18 cellular contexts compared by ENCODE assay signal in genomic region chr6:10603265-10603664, GRCh38.
"Had no signal": no experiment of that assay in that cellular context is flagged by ENCODE, and none has a peak within 500 bp of the region (broad histone marks: within the 10 kb centered on the region; RNA-seq: fewer than 3 reads in every experiment).

No MANE protein-coding gene starts in this region.

- H3K9me3 ChIP-seq: colonic mucosa, gastroesophageal sphincter, prostate gland, right lobe of liver, suprapubic skin, thyroid gland, vagina had no signal

- H3K4me3 Mint-ChIP-seq: natural killer cell treated with Interleukin-12 subunit alpha and Interleukin-12 subunit beta and Interleukin-15 and Interleukin-18, amount 100 ng/mL, for 72 hours; stimulated activated effector memory CD8-positive, alpha-beta T cell treated with anti-CD3 and anti-CD28 coated beads, Interleukin-12 subunit alpha, Interleukin-12 subunit beta, amount 100 ng/mL, for 72 hours; type B pancreatic cell had no signal

- H3K9me3 Mint-ChIP-seq: natural killer cell treated with Interleukin-12 subunit alpha and Interleukin-12 subunit beta and Interleukin-15 and Interleukin-18, amount 100 ng/mL, for 72 hours; stimulated activated effector memory CD8-positive, alpha-beta T cell treated with anti-CD3 and anti-CD28 coated beads, Interleukin-12 subunit alpha, Interleukin-12 subunit beta, amount 100 ng/mL, for 72 hours; type B pancreatic cell had no signal

- H3K4me1 Mint-ChIP-seq: stimulated activated effector memory CD8-positive, alpha-beta T cell treated with anti-CD3 and anti-CD28 coated beads, Interleukin-12 subunit alpha, Interleukin-12 subunit beta, amount 100 ng/mL, for 72 hours had no signal

- H3K4me3 ChIP-seq: colonic mucosa, gastroesophageal sphincter, prostate gland, right lobe of liver, suprapubic skin, thyroid gland, vagina had no signal

- H3K27me3 Mint-ChIP-seq: type B pancreatic cell had no signal

- H3K27ac Mint-ChIP-seq: natural killer cell treated with Interleukin-12 subunit alpha and Interleukin-12 subunit beta and Interleukin-15 and Interleukin-18, amount 100 ng/mL, for 72 hours; stimulated activated effector memory CD8-positive, alpha-beta T cell treated with anti-CD3 and anti-CD28 coated beads, Interleukin-12 subunit alpha, Interleukin-12 subunit beta, amount 100 ng/mL, for 72 hours; type B pancreatic cell had no signal

- H3K27me3 ChIP-seq: colonic mucosa, gastroesophageal sphincter, right lobe of liver, suprapubic skin, thyroid gland, vagina had no signal

- H3K27ac ChIP-seq: colonic mucosa, parathyroid adenoma, right lobe of liver, suprapubic skin, thyroid gland, vagina had no signal

- DNase-seq: colonic mucosa; effector CD4-positive, alpha-beta T cell; glutamatergic neuron; mammary epithelial cell; right lobe of liver; stimulated activated CD4-positive, alpha-beta T cell treated with anti-CD3 and anti-CD28 coated beads, Interleukin-4, amount 100 ng/mL, for 1 hour; stimulated activated CD8-positive, alpha-beta memory T cell treated with anti-CD3 and anti-CD28 coated beads, Interleukin-4, amount 100 ng/mL, for 48 hours; stimulated activated naive CD8-positive, alpha-beta T cell treated with anti-CD3 and anti-CD28 coated beads, Interleukin-15, Interleukin-2, amounts not matched to agents 100 U/mL and 50 U/mL, for 24 hours; thyroid gland had no signal

- H3K36me3 Mint-ChIP-seq: natural killer cell treated with Interleukin-12 subunit alpha and Interleukin-12 subunit beta and Interleukin-15 and Interleukin-18, amount 100 ng/mL, for 72 hours; type B pancreatic cell had no signal

- ATAC-seq: esophagus mucosa; gastroesophageal sphincter; natural killer cell treated with Interleukin-12 subunit alpha and Interleukin-12 subunit beta and Interleukin-15 and Interleukin-18, amount 100 ng/mL, for 72 hours; right lobe of liver; stimulated activated effector memory CD8-positive, alpha-beta T cell treated with anti-CD3 and anti-CD28 coated beads, Interleukin-12 subunit alpha, Interleukin-12 subunit beta, amount 100 ng/mL, for 72 hours; stimulated activated naive CD8-positive, alpha-beta T cell treated with anti-CD3 and anti-CD28 coated beads, Interleukin-15, Interleukin-2, amounts not matched to agents 100 U/mL and 50 U/mL, for 24 hours had no signal

- H3K4me1 ChIP-seq: colonic mucosa, parathyroid adenoma, prostate gland, suprapubic skin, thyroid gland, vagina had no signal

- H3K36me3 ChIP-seq: colonic mucosa, gastroesophageal sphincter, prostate gland, right lobe of liver, suprapubic skin, thyroid gland, vagina had no signal
